In the genomic region with DNA sequence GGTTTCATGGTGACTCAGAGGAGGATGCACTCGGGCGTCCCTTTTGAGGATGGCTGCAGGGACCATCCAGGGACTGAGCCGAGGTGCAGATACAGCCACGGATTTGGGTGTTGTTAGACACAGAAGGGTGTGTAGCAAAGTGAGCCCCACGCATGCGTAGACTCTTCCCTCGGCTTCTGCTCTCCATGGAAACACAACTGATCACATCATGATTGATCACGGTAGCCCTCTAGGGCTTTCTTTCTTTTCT, we compare ENCODE assay signal across 8 cellular contexts. TPM values are rescaled to one million over a fixed set of nuclear protein-coding genes. Genes with fewer than 3 reads are reported as not detected.
A peak's percentile ranks its signal among the peaks of the same experiment; 100 is the strongest.
DNase-seq lines count a peak whose midpoint lies in the region; ATAC-seq lines count a peak whose summit lies in the region.

No MANE protein-coding gene starts in this region.

- WGBS in mesenchymal stem cell = 0% methylated on average over 7 of the region's 8 CpGs
- 22% methylated on average over 8 of the region's 8 CpGs for WGBS in urinary bladder

- H3K79me1 ChIP-seq in mesenchymal stem cell (replicated peaks; ENCODE audit: low read length, poor library complexity, severe bottlenecking) = no peaks in the 10 kb centered on the region

- H2AFZ ChIP-seq in mesenchymal stem cell (ENCODE audit: low read depth, low read length) = peak overlapping the region; percentile 21

- no peak overlapping the region for H2BK120ac ChIP-seq in mesenchymal stem cell (ENCODE audit: low read depth, low read length)

- H2BK15ac ChIP-seq in mesenchymal stem cell (ENCODE audit: low read depth, poor library complexity, severe bottlenecking) = no peak overlapping the region

- no peak overlapping the region for H3K18ac ChIP-seq in mesenchymal stem cell (ENCODE audit: low read depth in 1 of 2, low read length in 2 of 2)

- H4K8ac ChIP-seq in mesenchymal stem cell (ENCODE audit: low read length) = no peak overlapping the region

- peaks cover 60 to 91% of the 10 kb centered on the region in 2 experiments for H3K27me3 ChIP-seq in mesenchymal stem cell (ENCODE audit: control insufficient read depth in 1 of 2, insufficient read depth in 1 of 2, low read length in 2 of 2)

- H3K9me3 ChIP-seq in mesenchymal stem cell (ENCODE audit: control insufficient read depth, low read length) = no peaks in the 10 kb centered on the region

- H3K14ac ChIP-seq in mesenchymal stem cell (ENCODE audit: low read length in 2 of 2) = no peak overlapping the region

- H2AK5ac ChIP-seq in mesenchymal stem cell (ENCODE audit: low read length, severe bottlenecking) = no peak overlapping the region

- H3K4ac ChIP-seq in mesenchymal stem cell (ENCODE audit: low read depth in 1 of 2, low read length in 2 of 2) = no peak overlapping the region

- H3K4me2 ChIP-seq in mesenchymal stem cell (ENCODE audit: low read length, poor library complexity, severe bottlenecking) = no peak overlapping the region

- H3K23ac ChIP-seq in mesenchymal stem cell (ENCODE audit: low read length in 2 of 2) = no peak overlapping the region

- DNase-seq in ELR (ENCODE audit: low read depth) (peak; percentile 81), SK-N-DZ (ENCODE audit: low spot score) (peak; percentile 44), cerebellum (ENCODE audit: low spot score) (peak; percentile 34), mesenchymal stem cell (peak; percentile 57), foreskin melanocyte (no peak)

- ATAC-seq in HG03280 (IDR thresholded peaks at IDR 0.05; ENCODE audit: unreplicated experiment) = peak; percentile 18
- ATAC-seq in HG03196 (IDR thresholded peaks at IDR 0.05; ENCODE audit: unreplicated experiment) = no peak

- H3K36me3 ChIP-seq in mesenchymal stem cell (ENCODE audit: control insufficient read depth in 1 of 2, insufficient read depth in 2 of 2, low read depth in 1 of 2, low read length in 2 of 2) = no peaks in the 10 kb centered on the region
- H3K36me3 ChIP-seq in urinary bladder (ENCODE audit: insufficient read depth) = no peaks in the 10 kb centered on the region

- no peak overlapping the region for H2BK12ac ChIP-seq in mesenchymal stem cell (ENCODE audit: low read length in 2 of 2)

- peaks cover 32% of the 10 kb centered on the region for H3K4me1 ChIP-seq in mesenchymal stem cell (ENCODE audit: control insufficient read depth, insufficient read depth, low read depth, low read length)
- no peaks in the 10 kb centered on the region for H3K4me1 ChIP-seq in urinary bladder (ENCODE audit: insufficient read depth)

- no peak overlapping the region for H2BK5ac ChIP-seq in mesenchymal stem cell (ENCODE audit: low read depth, low read length, poor library complexity, severe bottlenecking)

- H3K27ac ChIP-seq in mesenchymal stem cell (ENCODE audit: low read length, poor library complexity, severe bottlenecking) = no peak overlapping the region
- no peak overlapping the region for H3K27ac ChIP-seq in urinary bladder (ENCODE audit: low read depth)

- H3K4me3 ChIP-seq in mesenchymal stem cell (ENCODE audit: insufficient read depth in 1 of 2, low read depth in 1 of 2, low read length in 2 of 2) (peak overlapping the region in 1 of 2 experiments; percentile 72), urinary bladder (ENCODE audit: low read depth, low read length) (peak overlapping the region; percentile 44)

- H3K9ac ChIP-seq in mesenchymal stem cell (ENCODE audit: low read length) = peak overlapping the region; percentile 70

- no peak overlapping the region for H4K91ac ChIP-seq in mesenchymal stem cell (ENCODE audit: low read length)

RNA-seq across cellular contexts. Expression of a gene that starts 0.6 kb away (rescaled TPM):
- 0.40 and 0.60 TPM in 2 replicates for polyA plus RNA-seq in SK-N-DZ (2014; cell fraction: cytosol; rRNA removed)
- polyA plus RNA-seq in SK-N-DZ (2014; cell fraction: nucleus; rRNA removed) = 0.64 and 0.92 TPM in 2 replicates
- total RNA-seq in cerebellum (0.82 TPM), urinary bladder (0.16 TPM)
- 6.5 TPM for polyA plus RNA-seq in mesenchymal stem cell (2013, experiment 1 of 2)
- polyA plus RNA-seq in mesenchymal stem cell (2013, experiment 2 of 2) = 6.7 TPM
- 0.03 TPM for polyA plus RNA-seq in urinary bladder

RNA-seq across cellular contexts. Expression of a gene that starts 21.3 kb away (rescaled TPM):
- 2.0 and 2.6 TPM in 2 replicates for polyA plus RNA-seq in SK-N-DZ (2014; cell fraction: cytosol; rRNA removed)
- polyA plus RNA-seq in SK-N-DZ (2014; cell fraction: nucleus; rRNA removed) = 1.7 and 2.3 TPM in 2 replicates
- total RNA-seq in cerebellum (3.2 TPM), urinary bladder (0.26 TPM)
- 6.4 TPM for polyA plus RNA-seq in mesenchymal stem cell (2013, experiment 1 of 2)
- 7.4 TPM for polyA plus RNA-seq in mesenchymal stem cell (2013, experiment 2 of 2)
- polyA plus RNA-seq in urinary bladder = 0.49 TPM

RNA-seq across cellular contexts. Expression of a gene that starts 40.2 kb away (rescaled TPM):
- 0.17 and 0.23 TPM in 2 replicates for polyA plus RNA-seq in SK-N-DZ (2014; cell fraction: cytosol; rRNA removed)
- polyA plus RNA-seq in SK-N-DZ (2014; cell fraction: nucleus; rRNA removed) = not detected in 2 replicates
- total RNA-seq in cerebellum = not detected
- 1.4 TPM for polyA plus RNA-seq in mesenchymal stem cell (2013, experiment 1 of 2)
- polyA plus RNA-seq in mesenchymal stem cell (2013, experiment 2 of 2) = 1.4 TPM
- 1.2 TPM for total RNA-seq in urinary bladder
- 3.4 TPM for polyA plus RNA-seq in urinary bladder
